8 cellular contexts compared by ENCODE assay signal in genomic region chr15:88258021-88258641, GRCh38. TPM values are rescaled to one million over a fixed set of nuclear protein-coding genes. Genes with fewer than 3 reads are reported as not detected.
A peak's percentile ranks its signal among the peaks of the same experiment; 100 is the strongest.
DNase-seq lines count a peak whose midpoint lies in the region; ATAC-seq, FAIRE-seq and TF ChIP-seq lines count a peak whose summit lies in the region.

No MANE protein-coding gene starts in this region.

- BruUV-seq in GM12878 (replicated peaks; lab: Mats Ljungman, UMichigan): no TSS peak

- POLR2A ChIA-PET in GM12878 (lab: Charles Lee): no interaction called here

- peaks cover 11 to 17% of the 10 kb centered on the region in 2 experiments for H3K27me3 ChIP-seq in GM12878 (replicated peaks in 1 of 2; ENCODE audit: control insufficient read depth in 2 of 2, insufficient read depth in 2 of 2, low read length in 1 of 2)

- no peaks in the 10 kb centered on the region for H3K4me1 ChIP-seq in GM12878 (ENCODE audit: control insufficient read depth, insufficient read depth, low read length)

- 31% methylated on average over 19 of the region's 20 CpGs for WGBS in GM12878 (ENCODE audit: insufficient coverage, insufficient replicate concordance, low lambda C conversion rate, missing lambda C conversion rate)

- SMC1A ChIA-PET in GM12878 (lab: Charles Lee; ENCODE audit: uncharacterized antibody, unreplicated experiment): no interaction called here

- in situ Hi-C loops in GM12878 (cut with MboI): no loop called here

- no peak overlapping the region for H2AFZ ChIP-seq in GM12878 (ENCODE audit: control insufficient read depth, low read depth, low read length)

- intact Hi-C loops in GM12878 (cut with micrococcal nuclease; ENCODE audit: unreplicated experiment): no loop called here

- DNase-seq in C1 segment of cervical spinal cord (lab: John Stamatoyannopoulos, UW): peak in 12 of 14 donors; percentile 14 to 77 (median 70)
- DNase-seq in HT-29 (ENCODE audit: low spot score): peak; percentile 22
- DNase-seq in GM12878 (ENCODE audit: low read depth, low spot score): no peak
- peak; percentile 79 for DNase-seq in medulla oblongata (ENCODE audit: extremely low spot score)
- DNase-seq in hepatic stellate cell (ENCODE audit: low spot score): no peak

- H3K9ac ChIP-seq in GM12878 (ENCODE audit: control insufficient read depth, insufficient read depth, low read length): no peak overlapping the region

- no peak for TF ChIP-seq EP300 in GM12878 (IDR thresholded peaks at IDR 0.05; ENCODE audit: borderline replicate concordance in 1 of 2, control insufficient read depth in 1 of 2, low read depth in 2 of 2, low read length in 2 of 2)

- no peak for TF ChIP-seq RAD21 in GM12878 (IDR thresholded peaks at IDR 0.05; ENCODE audit: insufficient read depth, low read depth, low read length)

- ATAC-seq in GM12878 (peak; percentile 41; the same call in 1 of the 3 replicates), GM18868 (IDR thresholded peaks at IDR 0.05; ENCODE audit: unreplicated experiment) (no peak), GM19397 (IDR thresholded peaks at IDR 0.05; ENCODE audit: unreplicated experiment) (no peak), HG02798 (IDR thresholded peaks at IDR 0.05; ENCODE audit: poor library complexity, unreplicated experiment) (no peak)

- CTCF ChIA-PET in GM12878 (lab: Yijun Ruan, JAX): interaction anchor here (0.9 to 1.0 kb wide), 2 partner anchors 13 to 16 kb away, joined by 3 to 4 read pairs; no protein-coding TSS in a partner anchor

- no peaks in the 10 kb centered on the region for H3K36me3 ChIP-seq in GM12878 (ENCODE audit: control insufficient read depth in 2 of 2, insufficient read depth in 2 of 2, low read length in 1 of 2)

- RAD21 ChIA-PET in GM12878 (lab: Charles Lee; ENCODE audit: unreplicated experiment): interaction anchor here (0.9 kb wide), 1 partner anchor 16 kb away, joined by 4 read pairs; no protein-coding TSS in a partner anchor

- H3K4me3 ChIP-seq in GM12878: no peak overlapping the region

- H3K79me2 ChIP-seq in GM12878 (ENCODE audit: control insufficient read depth, insufficient read depth, low read length): no peaks in the 10 kb centered on the region

- H3K9me3 ChIP-seq in GM12878 (replicated peaks; ENCODE audit: control insufficient read depth, insufficient read depth, low read length): no peaks in the 10 kb centered on the region

- no peaks in the 10 kb centered on the region for H4K20me1 ChIP-seq in GM12878 (ENCODE audit: control insufficient read depth, insufficient read depth)

- no peak overlapping the region for H3K27ac ChIP-seq in GM12878 (ENCODE audit: control insufficient read depth, insufficient read depth)

- H3K4me2 ChIP-seq in GM12878 (ENCODE audit: control insufficient read depth, insufficient read depth): no peak overlapping the region

- TF ChIP-seq POLR2A in GM12878 (IDR thresholded peaks at IDR 0.05; ENCODE audit: low read depth, low read length): no peak

- no peak for FAIRE-seq in GM12878 (lab: Jason Lieb, UNC)

- peak in 2 of 3 experiments; percentile 31 to 39; a peak in 2 of 6 replicates for TF ChIP-seq CTCF in GM12878 (IDR thresholded peaks at IDR 0.05 in 2 of 3, conservative IDR thresholded peaks at IDR 0.05 in 1 of 3; ENCODE audit: control insufficient read depth in 2 of 3, extremely low read depth in 1 of 3, insufficient read depth in 1 of 3, low read depth in 3 of 3, low read length in 3 of 3)

TF ChIP-seq in GM12878, 131 proteins besides CTCF, POLR2A, EP300 and RAD21:
- TF ChIP-seq YY1 (IDR thresholded peaks at IDR 0.05; ENCODE audit: low read depth, low read length): peak; percentile 36; the same call in 1 of the 2 replicates
- peak; percentile 21 for TF ChIP-seq SUZ12 (IDR thresholded peaks at IDR 0.05; ENCODE audit: unreplicated experiment)
- no peak for TF ChIP-seq RUNX3 (IDR thresholded peaks at IDR 0.05; ENCODE audit: low read length)

RNA-seq across cellular contexts. Expression of gene NTRK3, which starts 1.6 kb away (rescaled TPM):
- not detected in 2 replicates for total RNA-seq in HT-29 (2014; rRNA removed; shearing (Covaris generic))
- not detected in 2 replicates for total RNA-seq in GM12878 (2013; cell fraction: nucleolus; rRNA removed)
- total RNA-seq in GM12878 (2014; rRNA removed) (not detected in 2 replicates), GM12878 (2014; rRNA removed; fragmentation: Illumina TruSeq; extraction: Trizol) (not detected in 2 replicates), GM12878 (2021) (not detected in 2 replicates)
- polyA plus RNA-seq in GM12878 (2011; ENCODE audit: low read depth): not detected
- polyA plus RNA-seq in GM12878 (2011; rRNA removed) (not detected in 2 replicates), GM12878 (2014; fragmentation: Illumina TruSeq; extraction: Trizol) (not detected in 2 replicates), GM12878 (2014; fragmentation: Nextera tagmentation; extraction: Ambion mirVana) (not detected), GM12878 (2014; rRNA removed) (not detected in 2 replicates), GM12878 (2016; fragmentation: Nextera tagmentation; extraction: Ambion mirVana) (not detected)
- polyA plus RNA-seq in GM12878 (2011; cell fraction: cytosol; rRNA removed): not detected in 2 replicates
- polyA plus RNA-seq in GM12878 (2011; cell fraction: nucleus; rRNA removed): not detected in 2 replicates
- not detected in 2 replicates for polyA plus RNA-seq in GM12878 (2012)
- not detected in 2 replicates for polyA minus RNA-seq in GM12878 (2011; rRNA and poly(A)+ RNA removed)
- polyA minus RNA-seq in GM12878 (2011; cell fraction: cytosol; rRNA and poly(A)+ RNA removed): not detected in 2 replicates
- polyA minus RNA-seq in GM12878 (2011; cell fraction: nucleus; rRNA and poly(A)+ RNA removed): not detected in 2 replicates

Comparison
In these comparisons a context has a peak if more than half of its experiments do, and no peak if none do; other contexts are left out.
1. DNase-seq: peak in C1 segment of cervical spinal cord (12 of 14), HT-29 (single experiment) and medulla oblongata (single experiment); none in GM12878 (single experiment) and hepatic stellate cell (single experiment).